Comparison of ENCODE assay signal across 8 cellular contexts in genomic region chr2:42359304-42359749, GRCh38.
A peak's percentile ranks its signal among the peaks of the same experiment; 100 is the strongest.
DNase-seq lines count a peak whose midpoint lies in the region; ATAC-seq lines count a peak whose summit lies in the region.

No MANE protein-coding gene starts in this region.

- no peaks in the 10 kb centered on the region for H3K9me3 Mint-ChIP-seq in dendritic cell treated with granulocyte-macrophage colony-stimulating factor and Interleukin-4, amounts not matched to agents 40 ng/mL and 50 ng/mL, for 4 days

- H3K27me3 ChIP-seq in neuron (ENCODE audit: insufficient read depth, low read length) = peaks cover 6% of the 10 kb centered on the region

- peaks cover 2% of the 10 kb centered on the region for H3K36me3 ChIP-seq in neuron (ENCODE audit: insufficient read depth, low read length)

- H3K4me3 ChIP-seq in neuron (ENCODE audit: low read length) = peak overlapping the region; percentile 82

- DNase-seq in EL = peak; percentile 17
- peak; percentile 26 for DNase-seq in MV-4-11 (lab: John Stamatoyannopoulos, UW)
- DNase-seq in NCI-H2171 (lab: John Stamatoyannopoulos, UW) = no peak

- H3K27me3 Mint-ChIP-seq in dendritic cell treated with granulocyte-macrophage colony-stimulating factor and Interleukin-4, amounts not matched to agents 40 ng/mL and 50 ng/mL, for 4 days = peaks cover 9% of the 10 kb centered on the region

- peaks cover 42% of the 10 kb centered on the region for H3K4me1 Mint-ChIP-seq in dendritic cell treated with granulocyte-macrophage colony-stimulating factor and Interleukin-4, amounts not matched to agents 40 ng/mL and 50 ng/mL, for 4 days (ENCODE audit: low read depth)

- H2AFZ ChIP-seq in neuron (ENCODE audit: low read depth, low read length) = no peak overlapping the region

- peaks cover 19% of the 10 kb centered on the region for H3K4me1 ChIP-seq in neuron (ENCODE audit: insufficient read depth, low read length)

- peak overlapping the region; percentile 94 for H3K27ac Mint-ChIP-seq in dendritic cell treated with granulocyte-macrophage colony-stimulating factor and Interleukin-4, amounts not matched to agents 40 ng/mL and 50 ng/mL, for 4 days

- H3K9me3 ChIP-seq in neuron (ENCODE audit: low read length) = no peaks in the 10 kb centered on the region

- ATAC-seq in HG02973 (IDR thresholded peaks at IDR 0.05; ENCODE audit: unreplicated experiment) (no peak), GM18517 (IDR thresholded peaks at IDR 0.05; ENCODE audit: unreplicated experiment) (no peak), HG03025 (IDR thresholded peaks at IDR 0.05; ENCODE audit: low FRiP score, unreplicated experiment) (no peak)

- peaks cover 18% of the 10 kb centered on the region for H3K36me3 Mint-ChIP-seq in dendritic cell treated with granulocyte-macrophage colony-stimulating factor and Interleukin-4, amounts not matched to agents 40 ng/mL and 50 ng/mL, for 4 days (ENCODE audit: low read depth)

- peak overlapping the region; percentile 91 for H3K4me3 Mint-ChIP-seq in dendritic cell treated with granulocyte-macrophage colony-stimulating factor and Interleukin-4, amounts not matched to agents 40 ng/mL and 50 ng/mL, for 4 days

- intact Hi-C loops in dendritic cell treated with granulocyte-macrophage colony-stimulating factor and Interleukin-4, amounts not matched to agents 40 ng/mL and 50 ng/mL, for 4 days (cut with micrococcal nuclease) = no loop called here
